ENCODE assay signal across 25 cellular contexts in genomic region chr5:169862348-169862905, GRCh38.
"Had no signal": no experiment of that assay in that cellular context is flagged by ENCODE, and none has a peak within 500 bp of the region (broad histone marks: within the 10 kb centered on the region; RNA-seq: fewer than 3 reads in every experiment).

No MANE protein-coding gene starts in this region.

- H3K9me3 ChIP-seq: gastroesophageal sphincter, thoracic aorta, upper lobe of left lung had no signal

- H3K36me3 ChIP-seq: cardiac muscle cell, gastroesophageal sphincter, thoracic aorta, upper lobe of left lung had no signal

- DNase-seq: activated B cell treated with CpG ODN at 0.5 μM for 24 hours; activated CD4-positive, alpha-beta T cell treated with anti-CD3 and anti-CD28 coated beads for 36 hours; activated CD4-positive, alpha-beta T cell treated with anti-CD3 and anti-CD28 coated beads, Interleukin-2, amount 50 U/mL, for 48 hours; activated CD8-positive, alpha-beta memory T cell treated with anti-CD3 and anti-CD28 coated beads, Interleukin-2, amount 50 U/mL, for 48 hours; activated naive CD4-positive, alpha-beta T cell; activated naive CD8-positive, alpha-beta T cell treated with anti-CD3 and anti-CD28 coated beads, Interleukin-2, amount 10 ng/mL, durations not matched to agents 7 days and 5 days; activated T-cell treated with anti-CD3 and anti-CD28 coated beads, Interleukin-2, amount 50 U/mL, for 4 hours; cortex of kidney; erythroblast; left cardiac atrium; right cardiac atrium; stimulated activated CD4-positive, alpha-beta T cell treated with anti-CD3 and anti-CD28 coated beads, Interleukin-2, amount 100 ng/mL, for 24 hours; T-helper 17 cell; upper lobe of left lung had no signal

- H3K79me2 ChIP-seq: parathyroid adenoma had no signal

- H3K4me3 ChIP-seq: cardiac muscle cell, gastroesophageal sphincter, skin epidermis, thoracic aorta, upper lobe of left lung had no signal

- H3K4me1 ChIP-seq: gastroesophageal sphincter, parathyroid adenoma, upper lobe of left lung had no signal

- H2AFZ ChIP-seq: parathyroid adenoma had no signal

- H3K9me3 Mint-ChIP-seq: activated B cell treated with CpG ODN at 0.5 μM for 24 hours; activated naive CD8-positive, alpha-beta T cell treated with anti-CD3 and anti-CD28 coated beads, Interleukin-2, amount 10 ng/mL, durations not matched to agents 7 days and 5 days; activated T-cell treated with anti-CD3 and anti-CD28 coated beads, Interleukin-2, amount 50 U/mL, for 4 hours; activated T-helper 2 cell treated with anti-CD3 and anti-CD28 coated beads, Interferon-gamma antibody, Interleukin-2, Interleukin-4, amounts not matched to agents 10 μg/mL and 5 μg/mL and 100 μg/mL, durations not matched to agents 14 hours and 24 hours and 36 hours; memory B cell; stimulated activated memory B cell treated with anti-CD40 and anti-IgM and Interleukin-4, amounts not matched to agents 10 μg/mL and 1 μg/mL and 100 μg/mL, for 72 hours had no signal

- H3K27me3 Mint-ChIP-seq: activated B cell treated with CpG ODN at 0.5 μM for 24 hours; activated CD4-positive, alpha-beta T cell treated with anti-CD3 and anti-CD28 coated beads for 36 hours; activated naive CD8-positive, alpha-beta T cell treated with anti-CD3 and anti-CD28 coated beads, Interleukin-2, amount 10 ng/mL, durations not matched to agents 7 days and 5 days; memory B cell; stimulated activated memory B cell treated with anti-CD40 and anti-IgM and Interleukin-4, amounts not matched to agents 10 μg/mL and 1 μg/mL and 100 μg/mL, for 72 hours; T-helper 17 cell had no signal

- H3K4me3 Mint-ChIP-seq: activated B cell treated with CpG ODN at 0.5 μM for 24 hours; activated CD4-positive, alpha-beta T cell treated with anti-CD3 and anti-CD28 coated beads for 36 hours; activated naive CD8-positive, alpha-beta T cell treated with anti-CD3 and anti-CD28 coated beads, Interleukin-2, amount 10 ng/mL, durations not matched to agents 7 days and 5 days; activated T-cell treated with anti-CD3 and anti-CD28 coated beads, Interleukin-2, amount 50 U/mL, for 4 hours; memory B cell; nephron; stimulated activated memory B cell treated with anti-CD40 and anti-IgM and Interleukin-4, amounts not matched to agents 10 μg/mL and 1 μg/mL and 100 μg/mL, for 72 hours; T-helper 17 cell had no signal

- ATAC-seq: activated CD4-positive, alpha-beta T cell treated with anti-CD3 and anti-CD28 coated beads for 36 hours; activated T-cell treated with anti-CD3 and anti-CD28 coated beads, Interleukin-2, amount 50 U/mL, for 4 hours; gastroesophageal sphincter; left cardiac atrium; right cardiac atrium; stimulated activated memory B cell treated with anti-CD40 and anti-IgM and Interleukin-4, amounts not matched to agents 10 μg/mL and 1 μg/mL and 100 μg/mL, for 72 hours; T-helper 17 cell had no signal

- FAIRE-seq: endometrium, islet of Langerhans had no signal

- H3K9ac ChIP-seq: parathyroid adenoma had no signal

- H3K27me3 ChIP-seq: cardiac muscle cell, gastroesophageal sphincter, upper lobe of left lung had no signal

- H3K27ac ChIP-seq: cardiac muscle cell, gastroesophageal sphincter, parathyroid adenoma, skin epidermis, thoracic aorta, upper lobe of left lung had no signal

- H3K27ac Mint-ChIP-seq: activated B cell treated with CpG ODN at 0.5 μM for 24 hours; activated CD4-positive, alpha-beta T cell treated with anti-CD3 and anti-CD28 coated beads for 36 hours; activated naive CD8-positive, alpha-beta T cell treated with anti-CD3 and anti-CD28 coated beads, Interleukin-2, amount 10 ng/mL, durations not matched to agents 7 days and 5 days; activated T-helper 2 cell treated with anti-CD3 and anti-CD28 coated beads, Interferon-gamma antibody, Interleukin-2, Interleukin-4, amounts not matched to agents 10 μg/mL and 5 μg/mL and 100 μg/mL, durations not matched to agents 14 hours and 24 hours and 36 hours; memory B cell; nephron; stimulated activated memory B cell treated with anti-CD40 and anti-IgM and Interleukin-4, amounts not matched to agents 10 μg/mL and 1 μg/mL and 100 μg/mL, for 72 hours; T-helper 17 cell had no signal
